Comparison of ENCODE assay signal across 22 cellular contexts in the genomic region with DNA sequence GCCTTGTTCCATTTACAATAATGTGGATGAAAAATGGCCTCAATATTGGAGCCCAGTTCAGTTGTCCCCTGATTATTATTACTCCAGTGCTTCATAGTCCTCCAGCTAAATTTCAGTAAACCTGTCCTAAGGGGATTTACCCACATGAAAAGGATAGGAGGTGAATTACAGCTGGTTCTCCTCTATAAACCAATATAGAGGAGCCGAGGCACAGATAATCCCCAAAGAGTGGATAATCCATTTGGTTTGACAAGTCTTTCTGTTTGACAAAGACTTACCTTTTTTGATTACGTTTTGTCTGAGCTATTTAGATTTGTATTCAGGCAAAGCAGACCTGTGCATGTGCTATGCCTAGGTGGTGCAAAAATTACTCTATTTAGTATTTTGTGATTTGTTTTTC. TPM values are rescaled to one million over a fixed set of nuclear protein-coding genes. Genes with fewer than 3 reads are reported as not detected.
"Had no signal": no experiment of that assay in that cellular context is flagged by ENCODE, and none has a peak within 500 bp of the region (broad histone marks: within the 10 kb centered on the region; RNA-seq: fewer than 3 reads in every experiment).

No MANE protein-coding gene starts in this region.

- H3K27me3 ChIP-seq: ovary had no signal

- H3K27ac ChIP-seq: esophagus squamous epithelium, gastroesophageal sphincter, ovary, right atrium auricular region, sigmoid colon, skin epidermis, thoracic aorta, transverse colon had no signal

- ATAC-seq: gastroesophageal sphincter; left colon; naive thymus-derived CD8-positive, alpha-beta T cell; stimulated activated naive B cell treated with anti-CD40 and anti-IgM and Interleukin-4, amounts not matched to agents 10 μg/mL and 1 μg/mL and 100 μg/mL, for 72 hours; stimulated activated naive CD8-positive, alpha-beta T cell treated with anti-CD3 and anti-CD28 coated beads, Interleukin-15, amount 100 ng/mL, for 72 hours had no signal

- H3K4me3 Mint-ChIP-seq: naive thymus-derived CD8-positive, alpha-beta T cell; neural crest cell; stimulated activated naive B cell treated with anti-CD40 and anti-IgM and Interleukin-4, amounts not matched to agents 10 μg/mL and 1 μg/mL and 100 μg/mL, for 72 hours; stimulated activated naive CD8-positive, alpha-beta T cell treated with anti-CD3 and anti-CD28 coated beads, Interleukin-15, amount 100 ng/mL, for 72 hours had no signal

- H3K4me3 ChIP-seq: esophagus squamous epithelium, gastroesophageal sphincter, ovary, right atrium auricular region, sigmoid colon, skin epidermis, thoracic aorta, transverse colon had no signal

- DNase-seq: dermis blood vessel endothelial cell; esophagus squamous epithelium; foreskin fibroblast; left colon; mammary epithelial cell; naive thymus-derived CD8-positive, alpha-beta T cell; ovary; sigmoid colon; stimulated activated CD4-positive, alpha-beta T cell treated with anti-CD3 and anti-CD28 coated beads, Interleukin-2, amount 100 ng/mL, for 24 hours; stimulated activated CD4-positive, alpha-beta T cell treated with anti-CD3 and anti-CD28 coated beads, Interleukin-4, amount 100 ng/mL, for 4 hours; stimulated activated naive B cell treated with anti-CD40 and anti-IgM and Interleukin-4, amounts not matched to agents 10 μg/mL and 1 μg/mL and 100 μg/mL, for 72 hours; stimulated activated naive CD8-positive, alpha-beta T cell treated with anti-CD3 and anti-CD28 coated beads, Interleukin-15, amount 100 ng/mL, for 72 hours; transverse colon had no signal

- H3K27ac Mint-ChIP-seq: stimulated activated naive B cell treated with anti-CD40 and anti-IgM and Interleukin-4, amounts not matched to agents 10 μg/mL and 1 μg/mL and 100 μg/mL, for 72 hours; stimulated activated naive CD8-positive, alpha-beta T cell treated with anti-CD3 and anti-CD28 coated beads, Interleukin-15, amount 100 ng/mL, for 72 hours had no signal

- H3K9me3 ChIP-seq: esophagus squamous epithelium, gastroesophageal sphincter, ovary, right atrium auricular region, sigmoid colon, thoracic aorta, transverse colon had no signal

- H3K36me3 ChIP-seq: esophagus squamous epithelium, gastroesophageal sphincter, ovary, right atrium auricular region, sigmoid colon, thoracic aorta, transverse colon had no signal

- H3K9me3 Mint-ChIP-seq: naive thymus-derived CD8-positive, alpha-beta T cell; neural crest cell; stimulated activated naive B cell treated with anti-CD40 and anti-IgM and Interleukin-4, amounts not matched to agents 10 μg/mL and 1 μg/mL and 100 μg/mL, for 72 hours; stimulated activated naive CD8-positive, alpha-beta T cell treated with anti-CD3 and anti-CD28 coated beads, Interleukin-15, amount 100 ng/mL, for 72 hours had no signal

- H3K36me3 Mint-ChIP-seq: stimulated activated naive B cell treated with anti-CD40 and anti-IgM and Interleukin-4, amounts not matched to agents 10 μg/mL and 1 μg/mL and 100 μg/mL, for 72 hours had no signal

RNA-seq across cellular contexts. Expression of a gene that starts 2.7 kb away (rescaled TPM):
- total RNA-seq: dermis blood vessel endothelial cell; esophagus squamous epithelium; gastroesophageal sphincter; left colon; lower leg skin; mammary epithelial cell; mesenteric fat pad; naive thymus-derived CD8-positive, alpha-beta T cell; ovary; posterior vena cava; right atrium auricular region; sigmoid colon; thoracic aorta; transverse colon; ureter had no signal
- polyA plus RNA-seq: mammary epithelial cell; naive thymus-derived CD8-positive, alpha-beta T cell; ovary had no signal
